Comparison of ENCODE assay signal across 16 cellular contexts in genomic region chr17:73211745-73212144, GRCh38. TPM values are rescaled to one million over a fixed set of nuclear protein-coding genes. Genes with fewer than 3 reads are reported as not detected.
A peak's percentile ranks its signal among the peaks of the same experiment; 100 is the strongest.
DNase-seq lines count a peak whose midpoint lies in the region; ATAC-seq and TF ChIP-seq lines count a peak whose summit lies in the region.
"Had no signal": no experiment of that assay in that cellular context is flagged by ENCODE, and none has a peak within 500 bp of the region (broad histone marks: within the 10 kb centered on the region; RNA-seq: fewer than 3 reads in every experiment).

No MANE protein-coding gene starts in this region.

- peak overlapping the region; percentile 54 for H3K4me3 Mint-ChIP-seq in activated T-cell treated with anti-CD3 and anti-CD28 coated beads, Interleukin-2, amount 50 U/mL, for 4 hours

- no peak overlapping the region for H3K4me3 ChIP-seq in effector memory CD4-positive, alpha-beta T cell (ENCODE audit: insufficient read depth, low read depth, low read length, poor library complexity, severe bottlenecking)
- H3K4me3 ChIP-seq: pancreas, SJSA1, testis had no signal

- no peak overlapping the region for H3K27ac ChIP-seq in effector memory CD4-positive, alpha-beta T cell (ENCODE audit: insufficient read depth, low read length, poor library complexity, severe bottlenecking)
- H3K27ac ChIP-seq: pancreas, SJSA1, testis had no signal

- no peaks in the 10 kb centered on the region for H3K4me1 ChIP-seq in effector memory CD4-positive, alpha-beta T cell (ENCODE audit: control insufficient read depth, insufficient read depth, low read length, poor library complexity, severe bottlenecking)
- H3K4me1 ChIP-seq: pancreas, testis had no signal

- no peaks in the 10 kb centered on the region for H3K9me3 ChIP-seq in effector memory CD4-positive, alpha-beta T cell (ENCODE audit: control insufficient read depth, low read length)
- H3K9me3 ChIP-seq: pancreas, SJSA1, testis had no signal

- no peaks in the 10 kb centered on the region for H3K9me3 Mint-ChIP-seq in activated T-cell treated with anti-CD3 and anti-CD28 coated beads, Interleukin-2, amount 50 U/mL, for 4 hours

- H3K27me3 ChIP-seq in effector memory CD4-positive, alpha-beta T cell (replicated peaks; ENCODE audit: control insufficient read depth, insufficient read depth, low read length, poor library complexity, severe bottlenecking), result no peaks in the 10 kb centered on the region
- H3K27me3 ChIP-seq: pancreas, SJSA1, testis had no signal

- peaks cover 35% of the 10 kb centered on the region for H3K36me3 Mint-ChIP-seq in activated T-cell treated with anti-CD3 and anti-CD28 coated beads, Interleukin-2, amount 50 U/mL, for 4 hours (ENCODE audit: insufficient read depth)

- TF ChIP-seq CTCF in GM20000 (IDR thresholded peaks at IDR 0.05; ENCODE audit: extremely low read depth, missing control alignments), result no peak

- H3K36me3 ChIP-seq in effector memory CD4-positive, alpha-beta T cell (ENCODE audit: control insufficient read depth, insufficient read depth, low read length), result peaks cover 36% of the 10 kb centered on the region

- ATAC-seq in activated T-cell treated with anti-CD3 and anti-CD28 coated beads, Interleukin-2, amount 50 U/mL, for 4 hours, result peak in 1 of 2 donors; percentile 67
- ATAC-seq in HG03432 (IDR thresholded peaks at IDR 0.05; ENCODE audit: unreplicated experiment) (no peak), GM21717 (IDR thresholded peaks at IDR 0.05; ENCODE audit: unreplicated experiment) (no peak)
- ATAC-seq: esophagus mucosa, pancreas had no signal

- H3K27me3 Mint-ChIP-seq in activated T-cell treated with anti-CD3 and anti-CD28 coated beads, Interleukin-2, amount 50 U/mL, for 4 hours (ENCODE audit: low read depth), result no peaks in the 10 kb centered on the region

- H3K4me1 Mint-ChIP-seq in activated T-cell treated with anti-CD3 and anti-CD28 coated beads, Interleukin-2, amount 50 U/mL, for 4 hours (ENCODE audit: low read depth), result peaks cover 34% of the 10 kb centered on the region

- peak; percentile 62 for DNase-seq in T-helper 9 cell
- DNase-seq in activated T-cell treated with anti-CD3 and anti-CD28 coated beads, Interleukin-2, amount 50 U/mL, for 4 hours, result peak; percentile 58
- DNase-seq in effector memory CD4-positive, alpha-beta T cell, result peak; percentile 43 to 69 (median 62)
- DNase-seq in stimulated activated naive CD4-positive, alpha-beta T cell treated with Interleukin-2 at 50 U/mL for 16 hours (lab: John Stamatoyannopoulos, UW), result peak; percentile 41
- no peak for DNase-seq in GM20000 (ENCODE audit: low spot score)
- DNase-seq: Calu3, mesendoderm, NCI-H1436 treated with DMSO at 0.1 percent for 48 hours, NCI-H82, testis had no signal

RNA-seq across cellular contexts. Expression of gene COG1, which starts 18.9 kb away (rescaled TPM):
- 10 to 100 TPM; 26.6 to 31.8 (median 29.0) TPM for total RNA-seq in activated T-cell treated with anti-CD3 and anti-CD28 coated beads, Interleukin-2, amount 50 U/mL, for 4 hours

RNA-seq across cellular contexts. Expression of gene SSTR2, which starts 46.9 kb away (rescaled TPM):
- under 1 TPM in 2 of 3 donors, not detected in 1; 0.10 to 0.35 TPM for total RNA-seq in activated T-cell treated with anti-CD3 and anti-CD28 coated beads, Interleukin-2, amount 50 U/mL, for 4 hours
- total RNA-seq: bronchial epithelial cell, esophagus mucosa had no signal

RNA-seq across cellular contexts. Expression of gene CPSF4L, which starts 49.9 kb away (rescaled TPM):
- not detected for total RNA-seq in activated T-cell treated with anti-CD3 and anti-CD28 coated beads, Interleukin-2, amount 50 U/mL, for 4 hours
- total RNA-seq: bronchial epithelial cell, Calu3, esophagus mucosa had no signal
